Comparison of ENCODE assay signal across 18 cellular contexts in genomic region chr10:111072232-111072631, GRCh38. TPM values are rescaled to one million over a fixed set of nuclear protein-coding genes. Genes with fewer than 3 reads are reported as not detected.
DNase-seq lines count a peak whose midpoint lies in the region; ATAC-seq and TF ChIP-seq lines count a peak whose summit lies in the region.
"Had no signal": no experiment of that assay in that cellular context is flagged by ENCODE, and none has a peak within 500 bp of the region (broad histone marks: within the 10 kb centered on the region; RNA-seq: fewer than 3 reads in every experiment).

No MANE protein-coding gene starts in this region.

- peaks cover 63% of the 10 kb centered on the region for H3K27me3 Mint-ChIP-seq in type B pancreatic cell

- H3K4me1 Mint-ChIP-seq in type B pancreatic cell (ENCODE audit: unreplicated experiment), result peaks cover 6% of the 10 kb centered on the region

- TF ChIP-seq CTCF in epithelial cell of esophagus (IDR thresholded peaks at IDR 0.05; ENCODE audit: insufficient read depth, low read depth, low read length, missing control alignments), result no peak
- TF ChIP-seq CTCF in type B pancreatic cell (conservative IDR thresholded peaks at IDR 0.05), result no peak

- no peak overlapping the region for H3K27ac Mint-ChIP-seq in type B pancreatic cell
- H3K27ac Mint-ChIP-seq: H9; IgD-negative memory B cell; T-helper 2 cell treated with Interferon-gamma antibody and Interleukin-4, amounts not matched to agents 5 μg/mL and 100 μg/mL, for 36 hours had no signal

- DNase-seq in AG08396 (ENCODE audit: low spot score) (peak; percentile 3), COR-L47 (lab: John Stamatoyannopoulos, UW) (peak; percentile 15), NCI-H345 (lab: John Stamatoyannopoulos, UW) (peak; percentile 48), epithelial cell of esophagus (ENCODE audit: low read depth) (peak; percentile 10), type B pancreatic cell (ENCODE audit: extremely low spot score, unreplicated experiment) (no peak)
- DNase-seq in activated CD4-positive, alpha-beta T cell treated with anti-CD3 and anti-CD28 coated beads, Interleukin-2, amount 50 U/mL, for 1 hour, result no peak
- DNase-seq: ACHN, AML-193, H9, Karpas-422, NCI-H2081, NCI-H226, NCI-H526, SHP77, SK-N-SH had no signal

- no peak for ATAC-seq in HG03378 (IDR thresholded peaks at IDR 0.05; ENCODE audit: unreplicated experiment)

- H3K9me3 Mint-ChIP-seq in type B pancreatic cell, result peaks cover 5% of the 10 kb centered on the region
- H3K9me3 Mint-ChIP-seq: T-helper 2 cell treated with Interferon-gamma antibody and Interleukin-4, amounts not matched to agents 5 μg/mL and 100 μg/mL, for 36 hours had no signal

- H3K4me3 Mint-ChIP-seq in type B pancreatic cell, result no peak overlapping the region
- H3K4me3 Mint-ChIP-seq: H9; IgD-negative memory B cell; T-helper 2 cell treated with Interferon-gamma antibody and Interleukin-4, amounts not matched to agents 5 μg/mL and 100 μg/mL, for 36 hours had no signal

- no peaks in the 10 kb centered on the region for H3K36me3 Mint-ChIP-seq in type B pancreatic cell
- H3K36me3 Mint-ChIP-seq: IgD-negative memory B cell had no signal

- no peak overlapping the region for H3K4me3 ChIP-seq in epithelial cell of esophagus (ENCODE audit: low read length)

RNA-seq across cellular contexts. Expression of gene ADRA2A, which starts 4.6 kb away (rescaled TPM):
- 16.1 and 19.3 TPM in 2 replicates for total RNA-seq in type B pancreatic cell (ENCODE audit: low replicate concordance)

Comparison
In these comparisons a context has a peak if more than half of its experiments do, and no peak if none do; other contexts are left out.
1. DNase-seq: peak in AG08396 (single experiment), COR-L47 (single experiment), NCI-H345 (single experiment) and epithelial cell of esophagus (single experiment); none in type B pancreatic cell (single experiment) and activated CD4-positive, alpha-beta T cell treated with anti-CD3 and anti-CD28 coated beads, Interleukin-2, amount 50 U/mL, for 1 hour (single experiment).